ENCODE assay signal across 15 cellular contexts in the genomic region with DNA sequence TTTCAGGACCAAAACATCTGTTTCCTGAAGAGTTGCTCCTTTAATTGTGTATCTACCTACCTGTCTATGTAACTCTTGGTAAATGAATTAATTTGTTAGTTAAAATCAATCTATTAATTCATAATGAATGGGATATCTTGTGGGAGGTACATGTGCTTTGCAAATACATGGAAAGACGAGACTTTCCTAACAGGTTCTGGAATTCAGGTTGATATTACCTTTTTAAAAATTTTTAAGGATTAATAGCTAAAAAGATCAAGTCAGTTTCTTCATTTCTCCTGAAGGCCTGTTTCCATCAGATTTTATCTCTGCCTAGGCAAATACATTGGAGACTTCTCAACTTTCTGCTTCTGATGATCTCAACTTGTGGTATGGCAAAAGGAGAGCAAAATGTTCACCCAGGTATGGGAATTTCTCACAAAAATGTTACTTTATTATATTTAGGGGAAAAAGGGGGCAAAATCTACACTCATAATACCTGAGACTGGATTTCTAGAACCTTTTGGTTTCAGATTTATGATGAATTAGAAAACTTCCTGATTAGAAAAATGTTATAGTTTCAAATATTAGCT. TPM values are rescaled to one million over a fixed set of nuclear protein-coding genes. Genes with fewer than 3 reads are reported as not detected.
DNase-seq lines count a peak whose midpoint lies in the region; ATAC-seq and TF ChIP-seq lines count a peak whose summit lies in the region.
"Had no signal": no experiment of that assay in that cellular context is flagged by ENCODE, and none has a peak within 500 bp of the region (broad histone marks: within the 10 kb centered on the region; RNA-seq: fewer than 3 reads in every experiment).

No MANE protein-coding gene starts in this region.

- H2BK15ac ChIP-seq in IMR-90 (ENCODE audit: low read depth, low read length): no peak overlapping the region

- H3K9me3 Mint-ChIP-seq in activated CD4-positive, alpha-beta memory T cell treated with anti-CD3 and anti-CD28 coated beads, Interleukin-2, amount 10 ng/mL, durations not matched to agents 7 days and 5 days: no peaks in the 10 kb centered on the region
- H3K9me3 Mint-ChIP-seq: activated naive CD8-positive, alpha-beta T cell treated with anti-CD3 and anti-CD28 coated beads, Interleukin-2, amount 50 U/mL, for 24 hours; CD4-positive, alpha-beta T cell had no signal

- peak overlapping the region; percentile 45; the same call in 1 of the 2 replicates for H3K18ac ChIP-seq in IMR-90 (ENCODE audit: low read depth, low read length)

- H3K4me3 ChIP-seq in IMR-90 (ENCODE audit: insufficient read depth, low read depth, low read length) (no peak overlapping the region), brain microvascular endothelial cell (ENCODE audit: low read depth, low read length) (no peak overlapping the region), lower lobe of right lung (peak overlapping the region; percentile 13), tibial nerve (no peak overlapping the region)
- H3K4me3 ChIP-seq: colonic mucosa, mucosa of descending colon had no signal

- H3K4me1 Mint-ChIP-seq in activated CD4-positive, alpha-beta memory T cell treated with anti-CD3 and anti-CD28 coated beads, Interleukin-2, amount 10 ng/mL, durations not matched to agents 7 days and 5 days: no peaks in the 10 kb centered on the region
- H3K4me1 Mint-ChIP-seq: activated naive CD8-positive, alpha-beta T cell treated with anti-CD3 and anti-CD28 coated beads, Interleukin-2, amount 50 U/mL, for 24 hours had no signal

- ATAC-seq in IMR-90 (ENCODE audit: low read depth) (no peak; the same call in 1 of the 2 replicates), lower lobe of right lung (no peak), HG02678 (IDR thresholded peaks at IDR 0.05; ENCODE audit: unreplicated experiment) (no peak)
- ATAC-seq: activated naive CD8-positive, alpha-beta T cell treated with anti-CD3 and anti-CD28 coated beads, Interleukin-2, amount 50 U/mL, for 24 hours had no signal

- peaks cover 4% of the 10 kb centered on the region; the same call in 1 of the 2 replicates for H4K20me1 ChIP-seq in IMR-90 (ENCODE audit: insufficient read depth, low read length)

- no peak overlapping the region for H3K9ac ChIP-seq in IMR-90 (ENCODE audit: low read depth, low read length)

- H2BK120ac ChIP-seq in IMR-90 (ENCODE audit: low read depth, low read length): peak overlapping the region; percentile 71

- H2AK5ac ChIP-seq in IMR-90 (ENCODE audit: low read depth, low read length): no peak overlapping the region

- no peak overlapping the region; the same call in 1 of the 2 replicates for H4K91ac ChIP-seq in IMR-90 (ENCODE audit: insufficient read depth, low read depth, low read length)

- H3K27ac Mint-ChIP-seq in activated CD4-positive, alpha-beta memory T cell treated with anti-CD3 and anti-CD28 coated beads, Interleukin-2, amount 10 ng/mL, durations not matched to agents 7 days and 5 days: no peak overlapping the region
- H3K27ac Mint-ChIP-seq: activated naive CD8-positive, alpha-beta T cell treated with anti-CD3 and anti-CD28 coated beads, Interleukin-2, amount 50 U/mL, for 24 hours; CD4-positive, alpha-beta T cell had no signal

- 0 out of 2 replicates have a peak overlapping the region, but pooled peaks have one; percentile 20 for H3K14ac ChIP-seq in IMR-90 (replicated peaks; ENCODE audit: low read depth, low read length)

- H3K4me2 ChIP-seq in IMR-90 (ENCODE audit: low read depth, low read length): 0 out of 2 replicates have a peak overlapping the region, but pooled peaks have one; percentile 5

- no peak for DNase-seq in IMR-90
- no peak for DNase-seq in brain microvascular endothelial cell
- DNase-seq in lower lobe of right lung: no peak
- DNase-seq in tibial nerve (ENCODE audit: low spot score in 2 of 2): no peak
- DNase-seq in GM10248 (ENCODE audit: extremely low spot score): no peak
- DNase-seq in activated CD4-positive, alpha-beta memory T cell treated with anti-CD3 and anti-CD28 coated beads, Interleukin-2, amount 10 ng/mL, durations not matched to agents 7 days and 5 days: no peak
- DNase-seq: activated CD4-positive, alpha-beta T cell treated with anti-CD3 and anti-CD28 coated beads for 1 hour; activated naive CD8-positive, alpha-beta T cell treated with anti-CD3 and anti-CD28 coated beads, Interleukin-2, amount 50 U/mL, for 24 hours; activated T-cell treated with anti-CD3 and anti-CD28 coated beads, Interleukin-2, amount 50 U/mL, for 1 hour; CD4-positive, alpha-beta T cell; MM.1S; stimulated activated CD4-positive, alpha-beta T cell treated with anti-CD3 and anti-CD28 coated beads, Interleukin-2, amount 100 ng/mL, for 24 hours had no signal

- H3K9me1 ChIP-seq in IMR-90 (ENCODE audit: insufficient read depth, low read length): 0 out of 2 replicates have a peak, but pooled peaks cover 2% of the 10 kb centered on the region

- TF ChIP-seq EP300 in tibial nerve (IDR thresholded peaks at IDR 0.05): no peak

- peaks cover 14% of the 10 kb centered on the region for H3K4me1 ChIP-seq in IMR-90 (ENCODE audit: control insufficient read depth, insufficient read depth, low read length)
- peaks cover 77% of the 10 kb centered on the region for H3K4me1 ChIP-seq in lower lobe of right lung
- H3K4me1 ChIP-seq in tibial nerve: peaks cover 0 to 79% (median 14%) of the 10 kb centered on the region in 4 donors
- H3K4me1 ChIP-seq: colonic mucosa had no signal

- POLR2A ChIA-PET in IMR-90 (lab: Charles Lee; ENCODE audit: unreplicated experiment) (no interaction called here), GM10248 (lab: Yijun Ruan, JAX) (no interaction called here)
- POLR2A ChIA-PET in activated CD4-positive, alpha-beta memory T cell treated with anti-CD3 and anti-CD28 coated beads, Interleukin-2, amount 10 ng/mL, durations not matched to agents 7 days and 5 days (lab: Charles Lee): no interaction called here

- H2AFZ ChIP-seq in IMR-90 (replicated peaks; ENCODE audit: low read length, poor library complexity): no peak overlapping the region

- no TSS peak for BruUV-seq in IMR-90 (replicated peaks; lab: Mats Ljungman, UMichigan)

- TF ChIP-seq CTCF in IMR-90 (conservative IDR thresholded peaks at IDR 0.05; ENCODE audit: low read depth, low read length) (no peak), brain microvascular endothelial cell (IDR thresholded peaks at IDR 0.05; ENCODE audit: low read depth, low read length, missing control alignments) (no peak), lower lobe of right lung (IDR thresholded peaks at IDR 0.05) (no peak), tibial nerve (IDR thresholded peaks at IDR 0.05) (no peak), GM10248 (IDR thresholded peaks at IDR 0.05; ENCODE audit: control extremely low read depth, extremely low read depth, low read depth, missing control alignments) (no peak)

- peak; percentile 8; the same call in 1 of the 2 replicates for TF ChIP-seq POLR2A in IMR-90 (IDR thresholded peaks at IDR 0.05; ENCODE audit: low read depth, low read length)
- no peak for TF ChIP-seq POLR2A in tibial nerve (IDR thresholded peaks at IDR 0.05)

- H3K79me1 ChIP-seq in IMR-90 (ENCODE audit: low read depth in 1 of 2, low read length in 2 of 2): peaks cover 6 to 29% of the 10 kb centered on the region in 2 experiments; a peak in 3 of 4 replicates

- peaks cover 3% of the 10 kb centered on the region for H3K27me3 Mint-ChIP-seq in activated CD4-positive, alpha-beta memory T cell treated with anti-CD3 and anti-CD28 coated beads, Interleukin-2, amount 10 ng/mL, durations not matched to agents 7 days and 5 days
- H3K27me3 Mint-ChIP-seq: activated naive CD8-positive, alpha-beta T cell treated with anti-CD3 and anti-CD28 coated beads, Interleukin-2, amount 50 U/mL, for 24 hours; CD4-positive, alpha-beta T cell had no signal

- H3K4ac ChIP-seq in IMR-90 (ENCODE audit: low read depth, low read length): peak overlapping the region; percentile 56; the same call in 1 of the 2 replicates

- no peak overlapping the region for H3K4me3 Mint-ChIP-seq in activated CD4-positive, alpha-beta memory T cell treated with anti-CD3 and anti-CD28 coated beads, Interleukin-2, amount 10 ng/mL, durations not matched to agents 7 days and 5 days
- H3K4me3 Mint-ChIP-seq: activated naive CD8-positive, alpha-beta T cell treated with anti-CD3 and anti-CD28 coated beads, Interleukin-2, amount 50 U/mL, for 24 hours; CD4-positive, alpha-beta T cell had no signal

- no peak overlapping the region for H3K56ac ChIP-seq in IMR-90 (ENCODE audit: extremely low read depth, insufficient read depth, low read length)

- H2BK5ac ChIP-seq in IMR-90 (ENCODE audit: low read depth, low read length, poor library complexity, severe bottlenecking): peak overlapping the region; percentile 89

- H4K5ac ChIP-seq in IMR-90 (ENCODE audit: low read depth, low read length): peak overlapping the region; percentile 39; the same call in 1 of the 2 replicates

- H3K27ac ChIP-seq in IMR-90 (ENCODE audit: insufficient read depth, low read length) (peak overlapping the region; percentile 35; the same call in 1 of the 2 replicates), brain microvascular endothelial cell (peak overlapping the region; percentile 99), lower lobe of right lung (peak overlapping the region; percentile 57), tibial nerve (peak overlapping the region in 3 of 4 donors; percentile 52 to 83 (median 78))
- H3K27ac ChIP-seq: colonic mucosa had no signal

- H3K27me3 ChIP-seq in IMR-90 (ENCODE audit: control insufficient read depth, insufficient read depth, low read length) (no peaks in the 10 kb centered on the region), brain microvascular endothelial cell (replicated peaks) (no peaks in the 10 kb centered on the region), lower lobe of right lung (ENCODE audit: low read depth) (no peaks in the 10 kb centered on the region), tibial nerve (no peaks in the 10 kb centered on the region)
- H3K27me3 ChIP-seq: colonic mucosa had no signal

- dilution Hi-C loops in IMR-90 (cut with HindIII; ENCODE audit: low sequenced_read_pairs, unreplicated experiment): no loop called here

- H3K36me3 ChIP-seq in IMR-90 (ENCODE audit: control insufficient read depth, insufficient read depth, low read length): peaks cover 14% of the 10 kb centered on the region
- peaks cover 31% of the 10 kb centered on the region for H3K36me3 ChIP-seq in brain microvascular endothelial cell (replicated peaks)
- H3K36me3 ChIP-seq in lower lobe of right lung: peaks cover 9% of the 10 kb centered on the region
- H3K36me3 ChIP-seq in tibial nerve: no peaks in the 10 kb centered on the region
- H3K36me3 ChIP-seq: colonic mucosa had no signal

- H4K8ac ChIP-seq in IMR-90 (ENCODE audit: low read depth in 2 of 2, low read length in 2 of 2): peak overlapping the region in 1 of 2 experiments; percentile 48; a peak in 1 of 4 replicates

- no peak for TF ChIP-seq RAD21 in IMR-90 (IDR thresholded peaks at IDR 0.05; ENCODE audit: low read length)

- in situ Hi-C loops in IMR-90 (cut with MboI; ENCODE audit: low sequenced_read_pairs): no loop called here
- in situ Hi-C loops in brain microvascular endothelial cell (cut with HindIII; ENCODE audit: low pct_ligation_motif_present, low sequenced_read_pairs): no loop called here

- CTCF ChIA-PET in IMR-90 (lab: Yijun Ruan, JAX): interaction anchor here (0.7 to 3.7 kb wide), 4 partner anchors 21 to 47 kb away, joined by 3 to 20 read pairs (median 6); no protein-coding TSS in a partner anchor
- CTCF ChIA-PET in GM10248 (lab: Yijun Ruan, JAX): interaction anchor here (1.3 kb wide), 1 partner anchor 13 kb away, joined by 5 read pairs; no protein-coding TSS in a partner anchor
- CTCF ChIA-PET in activated CD4-positive, alpha-beta memory T cell treated with anti-CD3 and anti-CD28 coated beads, Interleukin-2, amount 10 ng/mL, durations not matched to agents 7 days and 5 days (lab: Charles Lee): no interaction called here

- no peak overlapping the region for H2AK9ac ChIP-seq in IMR-90 (replicated peaks; ENCODE audit: low read depth, low read length, poor library complexity)

- peak overlapping the region; percentile 66; the same call in 1 of the 2 replicates for H2BK20ac ChIP-seq in IMR-90 (ENCODE audit: low read depth, low read length)

- intact Hi-C loops in IMR-90 (cut with micrococcal nuclease): loop anchor here (2.0 kb wide), 1 partner anchor 28 kb away; no protein-coding TSS in a partner anchor
- intact Hi-C loops in lower lobe of right lung (cut with DNase I): no loop called here

- H3K9me3 ChIP-seq in IMR-90 (ENCODE audit: control insufficient read depth, insufficient read depth, low read length): no peaks in the 10 kb centered on the region
- no peaks in the 10 kb centered on the region for H3K9me3 ChIP-seq in lower lobe of right lung
- no peaks in the 10 kb centered on the region for H3K9me3 ChIP-seq in tibial nerve
- H3K9me3 ChIP-seq: colonic mucosa, mucosa of descending colon had no signal

- WGBS in IMR-90 (ENCODE audit: extremely low coverage in 2 of 2, insufficient read length in 1 of 2), 2 experiments: no CpG with 5 or more reads among the region's 1 CpG
- WGBS in tibial nerve, 2 donors: 91 to 100% methylated on average over 1 of the region's 1 CpG

- H3K36me3 Mint-ChIP-seq in activated CD4-positive, alpha-beta memory T cell treated with anti-CD3 and anti-CD28 coated beads, Interleukin-2, amount 10 ng/mL, durations not matched to agents 7 days and 5 days (ENCODE audit: low read depth): no peaks in the 10 kb centered on the region

- H3K23ac ChIP-seq in IMR-90 (ENCODE audit: low read depth, low read length): no peak overlapping the region; the same call in 1 of the 2 replicates

RNA-seq across cellular contexts. Expression of gene TFPI, which starts 7.4 kb away (rescaled TPM):
- total RNA-seq in IMR-90 (2012; rRNA removed): 83.0 and 93.9 TPM in 2 replicates
- 25.6 and 33.9 TPM in 2 replicates for polyA plus RNA-seq in IMR-90 (2012; rRNA removed)
- 5.4 and 6.5 TPM in 2 replicates for polyA plus RNA-seq in IMR-90 (2012; cell fraction: cytosol; rRNA removed)
- polyA plus RNA-seq in IMR-90 (2012; cell fraction: nucleus; rRNA removed; ENCODE audit: low replicate concordance): 2.1 and 22.1 TPM in 2 replicates
- total RNA-seq in lower lobe of right lung: 311 TPM
- total RNA-seq in tibial nerve: 100 to 1,000 TPM in 1 of 4 donors, 10 to 100 TPM in 3; 75.1 to 110 (median 92.2) TPM
- total RNA-seq in activated CD4-positive, alpha-beta memory T cell treated with anti-CD3 and anti-CD28 coated beads, Interleukin-2, amount 10 ng/mL, durations not matched to agents 7 days and 5 days: not detected

Comparison
In these comparisons a context has a peak if more than half of its experiments do, and no peak if none do; other contexts are left out.
1. H3K27ac ChIP-seq: peak in every context shown above with its lines; median percentile 99 in brain microvascular endothelial cell; 78 in tibial nerve; 57 in lower lobe of right lung; 35 in IMR-90.
2. RNA of gene TFPI, which starts 7.4 kb away (total RNA-seq): 311 TPM in lower lobe of right lung (single experiment), 75.1 to 110 TPM in tibial nerve and 83.0 to 93.9 TPM in IMR-90; not detected in activated CD4-positive, alpha-beta memory T cell treated with anti-CD3 and anti-CD28 coated beads, Interleukin-2, amount 10 ng/mL, durations not matched to agents 7 days and 5 days; every median in the first group is over 10 times any median in the second.